ENCODE assay signal across 8 cellular contexts in the genomic region with DNA sequence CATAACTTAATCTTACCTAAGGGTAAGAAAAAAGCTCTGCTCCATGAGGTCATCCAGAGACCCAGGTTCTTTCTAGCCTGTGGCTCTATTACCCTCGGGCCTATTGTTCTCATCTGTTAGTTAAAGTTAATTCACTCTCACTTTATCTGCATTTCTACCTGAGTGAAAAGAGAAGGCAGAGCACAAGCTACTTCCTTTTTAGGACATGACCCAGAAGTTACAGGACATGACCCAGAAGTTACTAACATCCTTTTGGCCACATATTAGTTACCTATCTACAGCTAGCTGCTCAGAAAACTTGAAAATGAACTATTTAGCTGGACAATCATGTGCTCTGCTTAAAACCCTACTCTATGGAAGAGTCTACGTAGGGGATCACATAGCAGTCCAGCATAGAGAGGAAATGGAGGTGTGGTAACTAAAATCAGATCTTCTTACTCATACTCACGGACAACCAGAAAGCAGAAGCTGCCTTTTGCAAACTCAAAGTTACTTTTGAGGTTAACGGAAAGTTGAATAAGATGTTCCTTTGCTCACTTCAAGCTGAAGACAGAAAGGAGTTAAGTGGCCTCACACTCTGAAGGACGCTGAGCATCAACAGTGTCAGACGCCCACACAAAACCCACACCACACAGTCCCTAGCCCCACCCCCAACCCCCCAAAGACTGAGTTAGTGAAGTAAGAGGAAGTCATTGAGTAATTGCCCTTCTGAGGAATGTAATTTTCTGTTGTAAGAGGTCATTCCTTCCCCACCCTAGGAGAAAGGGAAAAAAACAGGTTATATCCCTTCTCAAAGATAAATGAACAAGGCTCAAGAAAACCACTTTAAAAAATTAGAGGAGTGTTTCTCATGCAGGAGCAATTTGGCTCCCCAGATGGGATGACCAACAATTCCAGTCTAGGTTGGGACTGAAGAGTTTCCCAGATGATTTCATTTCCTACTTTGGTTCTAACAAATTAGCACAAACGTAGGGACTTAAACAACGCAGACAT. TPM values are rescaled to one million over a fixed set of nuclear protein-coding genes. Genes with fewer than 3 reads are reported as not detected.
DNase-seq lines count a peak whose midpoint lies in the region; FAIRE-seq and TF ChIP-seq lines count a peak whose summit lies in the region.

No MANE protein-coding gene starts in this region.

- no peaks in the 10 kb centered on the region for H3K23me2 ChIP-seq in H9 (ENCODE audit: insufficient read length, low read depth, low read length, poor library complexity, severe bottlenecking)

- no peak for FAIRE-seq in astrocyte (lab: Jason Lieb, UNC)

- no peak overlapping the region for H3K56ac ChIP-seq in H9 (ENCODE audit: insufficient read length, low read depth, low read length)

- TF ChIP-seq CTCF in GM12865 (IDR thresholded peaks at IDR 0.05; ENCODE audit: insufficient read depth, low read depth, low read length, missing control alignments) (no peak), H9 (conservative IDR thresholded peaks at IDR 0.05) (no peak), astrocyte (IDR thresholded peaks at IDR 0.05; ENCODE audit: insufficient read depth, low read depth, low read length) (no peak), BE2C (IDR thresholded peaks at IDR 0.05; ENCODE audit: low read depth, low read length) (no peak)

- H2AK5ac ChIP-seq in H9 (ENCODE audit: insufficient read length, low read length): no peak overlapping the region

- H3K18ac ChIP-seq in H9 (ENCODE audit: insufficient read length, low read depth, low read length): no peak overlapping the region

- H3K27ac Mint-ChIP-seq in H9 (no peak overlapping the region), astrocyte (ENCODE audit: unreplicated experiment) (peak overlapping the region; percentile 83)

- no peak overlapping the region for H4K8ac ChIP-seq in H9 (replicated peaks; ENCODE audit: insufficient read length, low read depth, low read length)

- H3K27ac ChIP-seq in H9 (ENCODE audit: insufficient read length, low read depth, low read length) (no peak overlapping the region), astrocyte (ENCODE audit: low read depth, low read length) (no peak overlapping the region)

- no peak overlapping the region for H2BK120ac ChIP-seq in H9 (ENCODE audit: low read depth, low read length, poor library complexity, severe bottlenecking)

- no peaks in the 10 kb centered on the region for H3K36me3 ChIP-seq in astrocyte (ENCODE audit: insufficient read depth, low read length)
- no peaks in the 10 kb centered on the region for H3K36me3 ChIP-seq in BE2C

- H3K4ac ChIP-seq in H9 (ENCODE audit: low read depth, low read length): no peak overlapping the region

- H2BK12ac ChIP-seq in H9 (ENCODE audit: insufficient read length, low read depth, low read length): no peak overlapping the region

- H2AFZ ChIP-seq in H9 (ENCODE audit: low read length): peak overlapping the region; percentile 32
- H2AFZ ChIP-seq in astrocyte (ENCODE audit: low read depth, low read length): no peak overlapping the region

- H3K4me1 Mint-ChIP-seq in H9 (no peaks in the 10 kb centered on the region; a peak in 1 of 4 replicates), astrocyte (ENCODE audit: low read depth, unreplicated experiment) (peaks cover 14% of the 10 kb centered on the region)

- H3K14ac ChIP-seq in H9 (ENCODE audit: insufficient read depth, low read length): no peak overlapping the region

- H2BK5ac ChIP-seq in H9 (ENCODE audit: insufficient read length, low read length): no peak overlapping the region

- H2BK15ac ChIP-seq in H9 (ENCODE audit: low read depth, low read length): no peak overlapping the region

- H4K5ac ChIP-seq in H9 (ENCODE audit: insufficient read length, low read depth, low read length): no peak overlapping the region

- no peak overlapping the region for H3K9ac ChIP-seq in H9 (ENCODE audit: extremely low read depth, insufficient read length, low read length)
- H3K9ac ChIP-seq in astrocyte (ENCODE audit: low read length): no peak overlapping the region

- H4K20me1 ChIP-seq in H9 (ENCODE audit: control insufficient read depth, insufficient read depth, insufficient read length): no peaks in the 10 kb centered on the region
- no peaks in the 10 kb centered on the region for H4K20me1 ChIP-seq in astrocyte (ENCODE audit: insufficient read depth, low read length)

- peaks cover 0 to 5% (median 2%) of the 10 kb centered on the region in 3 experiments; a peak in 2 of 7 replicates for H3K36me3 Mint-ChIP-seq in H9 (ENCODE audit: insufficient read depth in 1 of 3, low read depth in 3 of 3)
- peaks cover 3% of the 10 kb centered on the region for H3K36me3 Mint-ChIP-seq in astrocyte (ENCODE audit: low read depth, unreplicated experiment)

- no peaks in the 10 kb centered on the region for H3K79me1 ChIP-seq in H9 (ENCODE audit: insufficient read depth, low read depth, low read length, poor library complexity, severe bottlenecking)

- WGBS in H9 (ENCODE audit: extremely low coverage, insufficient read length, low lambda C conversion rate): no CpG with 5 or more reads among the region's 8 CpGs

- peak overlapping the region; percentile 10; the same call in 1 of the 2 replicates for H3K4me3 ChIP-seq in GM12865 (ENCODE audit: low read depth, low read length)
- H3K4me3 ChIP-seq in astrocyte (ENCODE audit: insufficient read depth, low read depth, low read length): no peak overlapping the region
- H3K4me3 ChIP-seq in BE2C (ENCODE audit: low read depth, low read length): no peak overlapping the region

- H2BK20ac ChIP-seq in H9 (ENCODE audit: low read depth, low read length, poor library complexity, severe bottlenecking): no peak overlapping the region

- H3K23ac ChIP-seq in H9 (ENCODE audit: insufficient read length, low read depth, low read length): no peak overlapping the region

- no peaks in the 10 kb centered on the region for H3K9me3 Mint-ChIP-seq in H9
- peaks cover 12% of the 10 kb centered on the region for H3K9me3 Mint-ChIP-seq in astrocyte (ENCODE audit: unreplicated experiment)

- H3K27me3 ChIP-seq in H9 (ENCODE audit: insufficient read depth, low read length) (peaks cover 2% of the 10 kb centered on the region; the same call in 1 of the 2 replicates), astrocyte (ENCODE audit: insufficient read depth, low read length) (no peaks in the 10 kb centered on the region), BE2C (no peaks in the 10 kb centered on the region)

- H3K9me3 ChIP-seq in H9 (ENCODE audit: control insufficient read depth, low read depth, low read length): no peaks in the 10 kb centered on the region
- H3K9me3 ChIP-seq in astrocyte (ENCODE audit: insufficient read depth, low read depth, low read length): no peaks in the 10 kb centered on the region
- H3K9me3 ChIP-seq in BE2C: no peaks in the 10 kb centered on the region

- H3K4me1 ChIP-seq in H9 (ENCODE audit: insufficient read depth, low read length): no peaks in the 10 kb centered on the region
- no peaks in the 10 kb centered on the region for H3K4me1 ChIP-seq in astrocyte (ENCODE audit: insufficient read depth, low read length)
- H3K4me1 ChIP-seq in BE2C: no peaks in the 10 kb centered on the region

- H3K4me2 ChIP-seq in H9 (ENCODE audit: insufficient read depth, insufficient read length, low read length) (no peak overlapping the region), astrocyte (ENCODE audit: low read length) (peak overlapping the region; percentile 21)

- H3K4me3 Mint-ChIP-seq in H9 (no peak overlapping the region), astrocyte (ENCODE audit: unreplicated experiment) (no peak overlapping the region)

- DNase-seq in GM12865 (ENCODE audit: low read depth): peak; percentile 72
- no peak for DNase-seq in H9
- peak; percentile 92 for DNase-seq in SIG-M5 treated with dmso at 0.1 percent for 504 hours (lab: John Stamatoyannopoulos, UW; ENCODE audit: unreplicated experiment)
- peak; percentile 60 for DNase-seq in astrocyte (ENCODE audit: low read depth)
- peak; percentile 9 to 33 (median 12) for DNase-seq in stimulated activated CD4-positive, alpha-beta T cell treated with anti-CD3 and anti-CD28 coated beads, TNF-alpha, amount 100 ng/mL, for 1 hour (ENCODE audit: low read depth in 3 of 3, low spot score in 1 of 3)
- DNase-seq in NCI-H2107 (lab: John Stamatoyannopoulos, UW): no peak
- no peak for DNase-seq in BE2C
- no peak for DNase-seq in middle frontal gyrus (ENCODE audit: extremely low spot score, low spot score)

- H3K79me2 ChIP-seq in H9 (ENCODE audit: insufficient read depth, low read length) (no peaks in the 10 kb centered on the region), astrocyte (ENCODE audit: insufficient read depth, low read length) (no peaks in the 10 kb centered on the region)

- H3T11ph ChIP-seq in H9 (ENCODE audit: low read length): no peak overlapping the region

- no peak overlapping the region for H4K91ac ChIP-seq in H9 (ENCODE audit: insufficient read length, low read depth, low read length)

- no peaks in the 10 kb centered on the region for H3K27me3 Mint-ChIP-seq in H9 (ENCODE audit: low read depth)
- peaks cover 1% of the 10 kb centered on the region for H3K27me3 Mint-ChIP-seq in astrocyte (ENCODE audit: low read depth, unreplicated experiment)

RNA-seq across cellular contexts. Expression of gene TAB2, which starts 45.9 kb away (rescaled TPM):
- total RNA-seq in H9 (2021) (55.7 and 56.2 TPM in 2 replicates), astrocyte (81.8 and 85.7 TPM in 2 replicates)
- polyA plus RNA-seq in BE2C (2012; ENCODE audit: insufficient read depth, insufficient read length, low read depth): 30.2 TPM

Comparison
In these comparisons a context has a peak if more than half of its experiments do, and no peak if none do; other contexts are left out.
1. DNase-seq: peak in GM12865 (single experiment), SIG-M5 treated with dmso at 0.1 percent for 504 hours (single experiment), astrocyte (single experiment) and stimulated activated CD4-positive, alpha-beta T cell treated with anti-CD3 and anti-CD28 coated beads, TNF-alpha, amount 100 ng/mL, for 1 hour (3 of 3); none in H9 (single experiment), NCI-H2107 (single experiment), BE2C (single experiment) and middle frontal gyrus (single experiment).